ENCODE assay signal across 9 cellular contexts in the genomic region with DNA sequence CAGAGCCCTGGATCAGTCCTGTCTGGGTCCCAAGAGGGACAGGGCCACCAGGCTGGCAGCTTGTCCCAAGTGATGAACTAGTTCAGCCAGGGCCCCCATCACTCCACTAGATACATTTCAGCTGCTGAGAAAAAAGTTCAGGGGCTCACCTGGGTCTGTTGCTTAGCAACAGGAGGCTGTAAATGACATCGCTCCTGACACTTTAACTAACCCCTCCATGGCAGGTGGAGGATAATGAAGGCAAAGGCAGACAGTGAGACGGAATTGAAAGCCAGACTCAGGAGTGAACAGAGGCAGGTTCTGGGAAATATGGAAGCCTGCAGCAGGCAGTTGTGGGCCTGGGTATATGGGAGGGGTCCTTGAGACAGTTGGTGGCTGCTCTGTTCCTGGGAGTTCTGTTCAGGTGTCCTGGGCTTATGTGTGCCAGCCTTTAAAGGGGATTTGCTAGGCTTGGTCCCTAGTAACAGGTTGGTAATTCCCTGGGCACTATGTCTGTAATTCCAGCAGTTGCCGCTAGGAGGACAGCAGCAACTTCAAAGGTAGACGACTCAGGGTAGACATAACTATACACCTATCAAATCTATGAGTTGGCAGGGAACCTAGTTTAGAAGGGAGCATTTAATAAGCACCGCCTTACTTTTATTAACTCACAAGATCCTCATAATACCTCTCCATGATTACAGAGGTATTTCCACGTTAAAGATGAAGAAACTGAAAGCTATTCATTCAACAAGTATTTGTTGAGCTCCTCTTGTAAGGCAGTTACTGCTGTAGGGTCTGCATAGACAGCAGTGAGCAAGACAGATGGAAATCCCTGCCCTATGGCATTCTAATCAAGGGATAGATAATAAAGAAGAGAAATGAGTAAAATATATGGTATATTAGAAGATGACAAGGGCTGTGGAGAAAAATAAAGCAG.
DNase-seq lines count a peak whose midpoint lies in the region; ATAC-seq and TF ChIP-seq lines count a peak whose summit lies in the region.
"Had no signal": no experiment of that assay in that cellular context is flagged by ENCODE, and none has a peak within 500 bp of the region (broad histone marks: within the 10 kb centered on the region; RNA-seq: fewer than 3 reads in every experiment).

No MANE protein-coding gene starts in this region.

- H3K9ac ChIP-seq in neuronal stem cell (ENCODE audit: low read depth, low read length, poor library complexity): no peak overlapping the region

- no peaks in the 10 kb centered on the region for H3K36me3 Mint-ChIP-seq in chondrocyte (ENCODE audit: low read depth)

- no peak overlapping the region for H3K4me3 ChIP-seq in neuronal stem cell (ENCODE audit: low read length in 2 of 2)
- H3K4me3 ChIP-seq: SK-N-MC had no signal

- ATAC-seq in activated CD4-positive, CD25-positive, alpha-beta regulatory T cell treated with anti-CD3 and anti-CD28 coated beads, Interleukin-2, amount 50 U/mL, for 24 hours: peak; percentile 59 to 65
- ATAC-seq in HG03025 (IDR thresholded peaks at IDR 0.05; ENCODE audit: low FRiP score, unreplicated experiment): no peak

- no peak overlapping the region for H2BK12ac ChIP-seq in neuronal stem cell (ENCODE audit: low read length)

- no peak overlapping the region for H3K27ac ChIP-seq in neuronal stem cell (replicated peaks; ENCODE audit: low read length)
- H3K27ac ChIP-seq: SK-N-MC had no signal

- no peaks in the 10 kb centered on the region for H3K36me3 ChIP-seq in neuronal stem cell (replicated peaks in 1 of 2; ENCODE audit: control insufficient read depth in 2 of 2, insufficient read depth in 2 of 2, low read length in 2 of 2)

- no peak overlapping the region for H2AK5ac ChIP-seq in neuronal stem cell (ENCODE audit: low read depth, low read length)

- no peak overlapping the region for H3K18ac ChIP-seq in neuronal stem cell (ENCODE audit: low read length)

- H3K27me3 Mint-ChIP-seq in chondrocyte (ENCODE audit: low read depth): peaks cover 46% of the 10 kb centered on the region

- no peak overlapping the region for H4K91ac ChIP-seq in neuronal stem cell (ENCODE audit: low read depth, low read length, poor library complexity)

- H3K4me2 ChIP-seq in neuronal stem cell (ENCODE audit: insufficient read depth, low read length, poor library complexity, severe bottlenecking): no peak overlapping the region

- no peak overlapping the region for H2AFZ ChIP-seq in neuronal stem cell (ENCODE audit: low read length)

- DNase-seq in ELF-1 (ENCODE audit: low read depth, low spot score): peak; percentile 50
- peak; percentile 70 for DNase-seq in NAMALWA (ENCODE audit: low spot score)
- no peak for DNase-seq in chondrocyte (ENCODE audit: low spot score)
- peak; percentile 51 for DNase-seq in neuronal stem cell (ENCODE audit: low spot score)
- no peak for DNase-seq in G401 (ENCODE audit: low spot score)
- DNase-seq in NCI-H510A (lab: John Stamatoyannopoulos, UW): no peak

- no peak overlapping the region for H3K4ac ChIP-seq in neuronal stem cell (ENCODE audit: low read length)

- H4K8ac ChIP-seq in neuronal stem cell (ENCODE audit: low read depth, low read length): no peak overlapping the region

- no peaks in the 10 kb centered on the region for H3K9me3 ChIP-seq in neuronal stem cell (replicated peaks in 1 of 2; ENCODE audit: control insufficient read depth in 2 of 2, insufficient read depth in 1 of 2, low read depth in 1 of 2, low read length in 2 of 2)

- no peak overlapping the region for H3K27ac Mint-ChIP-seq in chondrocyte (ENCODE audit: unreplicated experiment)

- no peaks in the 10 kb centered on the region for H3K4me1 ChIP-seq in neuronal stem cell (ENCODE audit: control insufficient read depth in 2 of 2, insufficient read depth in 1 of 2, low read depth in 1 of 2, low read length in 2 of 2)

- peaks cover 3% of the 10 kb centered on the region for H3K9me3 Mint-ChIP-seq in chondrocyte (ENCODE audit: low read depth)

- no peak overlapping the region for H2BK15ac ChIP-seq in neuronal stem cell (ENCODE audit: low read length)

- H3K23ac ChIP-seq in neuronal stem cell (ENCODE audit: low read depth, low read length, poor library complexity): no peak overlapping the region

- no peak overlapping the region for H2BK120ac ChIP-seq in neuronal stem cell (ENCODE audit: low read depth, low read length)

- H3K4me3 Mint-ChIP-seq in chondrocyte (ENCODE audit: unreplicated experiment): no peak overlapping the region

- no CpG with 5 or more reads among the region's 6 CpGs for WGBS in neuronal stem cell (ENCODE audit: extremely low coverage in 2 of 2, insufficient read length in 2 of 2, insufficient replicate concordance in 1 of 2), 2 donors

- no peak overlapping the region for H2BK5ac ChIP-seq in neuronal stem cell (ENCODE audit: low read length)

- no peak overlapping the region for H3K14ac ChIP-seq in neuronal stem cell (ENCODE audit: low read length)

- H3K4me1 Mint-ChIP-seq in chondrocyte (ENCODE audit: low read depth): no peaks in the 10 kb centered on the region

- peak; percentile 77 for TF ChIP-seq CTCF in chondrocyte (IDR thresholded peaks at IDR 0.05)

- in situ Hi-C loops in G401 (cut with HindIII; ENCODE audit: low sequenced_read_pairs): no loop called here

- H3K79me1 ChIP-seq in neuronal stem cell (ENCODE audit: low read depth, low read length): no peaks in the 10 kb centered on the region

- peaks cover 0 to 5% (median 3%) of the 10 kb centered on the region in 3 experiments for H3K27me3 ChIP-seq in neuronal stem cell (ENCODE audit: control insufficient read depth in 3 of 3, insufficient read depth in 3 of 3, low read depth in 1 of 3, low read length in 3 of 3)

Comparison
In these comparisons a context has a peak if more than half of its experiments do, and no peak if none do; other contexts are left out.
1. DNase-seq: peak in ELF-1 (single experiment), NAMALWA (single experiment) and neuronal stem cell (single experiment); none in chondrocyte (single experiment), G401 (single experiment) and NCI-H510A (single experiment).